ENCODE assay signal across 8 cellular contexts in the genomic region with DNA sequence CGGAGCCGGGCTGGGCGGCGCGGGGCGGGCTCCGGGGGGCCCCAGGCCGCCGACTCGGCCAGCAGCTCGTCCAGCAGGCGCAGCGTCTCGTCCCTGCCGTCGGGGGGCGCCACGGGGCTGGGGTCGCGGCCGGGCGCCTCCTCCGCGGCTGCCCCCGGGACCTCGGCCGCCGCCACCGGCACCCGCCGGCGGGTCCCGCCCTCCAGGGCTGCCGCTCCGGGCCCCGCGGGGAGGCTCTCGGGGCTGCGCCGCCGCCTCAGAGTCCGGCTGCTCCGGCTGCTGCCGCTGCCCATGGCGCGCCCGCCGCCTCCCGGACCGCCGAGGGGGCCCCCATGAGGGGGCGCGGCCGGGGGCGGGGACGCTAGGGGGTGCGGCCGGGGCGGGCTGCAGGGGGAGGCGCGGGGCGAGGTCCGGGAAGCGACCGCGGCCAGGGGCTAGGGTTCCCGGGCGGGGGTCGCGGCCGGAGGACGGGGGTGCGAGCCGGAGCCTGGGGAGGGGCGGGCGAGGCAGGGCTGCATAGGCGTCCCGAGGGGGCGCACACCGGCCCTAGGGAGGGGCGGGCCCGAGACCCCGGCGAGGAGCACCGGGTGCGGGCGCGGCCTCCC. TPM values are rescaled to one million over a fixed set of nuclear protein-coding genes. Genes with fewer than 3 reads are reported as not detected.
A peak's percentile ranks its signal among the peaks of the same experiment; 100 is the strongest.
DNase-seq lines count a peak whose midpoint lies in the region; ATAC-seq and TF ChIP-seq lines count a peak whose summit lies in the region.

A gene with protein sequence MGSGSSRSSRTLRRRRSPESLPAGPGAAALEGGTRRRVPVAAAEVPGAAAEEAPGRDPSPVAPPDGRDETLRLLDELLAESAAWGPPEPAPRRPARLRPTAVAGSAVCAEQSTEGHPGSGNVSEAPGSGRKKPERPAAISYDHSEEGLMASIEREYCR (minus strand): TSS at position 481 of the 605 bp plus-strand sequence. CDS start 188 bp downstream, at position 293.

- H3K9me3 ChIP-seq in OCI-LY1 (ENCODE audit: low read length) (no peaks in the 10 kb centered on the region), vagina (no peaks in the 10 kb centered on the region)

- H3K79me2 ChIP-seq in OCI-LY1 (ENCODE audit: insufficient read depth, low read length) = no peaks in the 10 kb centered on the region

- no peaks in the 10 kb centered on the region for H3K9me3 Mint-ChIP-seq in mesothelial cell of epicardium

- peaks cover 15% of the 10 kb centered on the region for H3K4me1 Mint-ChIP-seq in mesothelial cell of epicardium

- no peak within 1 kb of the TSS for H2AFZ ChIP-seq in OCI-LY1 (ENCODE audit: low read length)

- in situ Hi-C loops in G401 (cut with HindIII; ENCODE audit: low sequenced_read_pairs) = no loop called here

- H3K36me3 ChIP-seq in OCI-LY1 (ENCODE audit: insufficient read depth, low read length) = no peaks in the 10 kb centered on the region
- H3K36me3 ChIP-seq in vagina = no peaks in the 10 kb centered on the region

- ATAC-seq in GM21528 (IDR thresholded peaks at IDR 0.05; ENCODE audit: low FRiP score, unreplicated experiment) (peak; percentile 33), GM18519 (IDR thresholded peaks at IDR 0.05; ENCODE audit: low FRiP score, unreplicated experiment) (no peak)

- H3K4me1 ChIP-seq in OCI-LY1 (ENCODE audit: insufficient read depth, low read length, severe bottlenecking) (peaks cover 35% of the 10 kb centered on the region), vagina (peaks cover 9% of the 10 kb centered on the region)

- H3K4me2 ChIP-seq in OCI-LY1 (ENCODE audit: low read length) = peak within 1 kb of the TSS; percentile 40

- H3K4me3 Mint-ChIP-seq in mesothelial cell of epicardium = peak within 1 kb of the TSS; percentile 79

- H3K9me2 ChIP-seq in OCI-LY1 (ENCODE audit: low read depth, low read length) = no peaks in the 10 kb centered on the region

- peaks cover 88% of the 10 kb centered on the region for H3K27me3 Mint-ChIP-seq in mesothelial cell of epicardium (ENCODE audit: low read depth)

- H3F3A ChIP-seq in OCI-LY1 (ENCODE audit: insufficient read depth, low read length) = no peaks in the 10 kb centered on the region

- DNase-seq in G401 (ENCODE audit: low spot score) (no peak), dermis blood vessel endothelial cell (peak; percentile 19), mesothelial cell of epicardium (ENCODE audit: low spot score in 2 of 2, unreplicated experiment in 2 of 2) (no peak), vagina (ENCODE audit: extremely low spot score in 2 of 2) (no peak), cortex of kidney (lab: John Stamatoyannopoulos, UW) (no peak)

- H3K36me3 Mint-ChIP-seq in mesothelial cell of epicardium = no peaks in the 10 kb centered on the region

- H3K27ac ChIP-seq in OCI-LY1 (ENCODE audit: low read depth, low read length, poor library complexity, severe bottlenecking) (no peak within 1 kb of the TSS), vagina (peak within 1 kb of the TSS; percentile 92)

- H3K27me3 ChIP-seq in OCI-LY1 (ENCODE audit: insufficient read depth, low read length) = peaks cover 13% of the 10 kb centered on the region
- H3K27me3 ChIP-seq in vagina = no peaks in the 10 kb centered on the region

- no peaks in the 10 kb centered on the region for H4K20me1 ChIP-seq in OCI-LY1 (ENCODE audit: insufficient read depth, low read length)

- H3K9ac ChIP-seq in OCI-LY1 (ENCODE audit: low read length) = no peak within 1 kb of the TSS

- no peak for TF ChIP-seq POLR2A in vagina (IDR thresholded peaks at IDR 0.05)

- intact Hi-C loops in vagina (cut with DNase I) = no loop called here

- H3K4me3 ChIP-seq in OCI-LY1 (ENCODE audit: low read depth, low read length, poor library complexity, severe bottlenecking) (peak within 1 kb of the TSS; percentile 33), vagina (peak within 1 kb of the TSS; percentile 57 to 93)

- TF ChIP-seq CTCF in OCI-LY1 (IDR thresholded peaks at IDR 0.05; ENCODE audit: low read length) (no peak), mesothelial cell of epicardium (IDR thresholded peaks at IDR 0.05; ENCODE audit: unreplicated experiment) (no peak), vagina (IDR thresholded peaks at IDR 0.05) (no peak)

- H3K27ac Mint-ChIP-seq in mesothelial cell of epicardium = peak within 1 kb of the TSS; percentile 77

RNA-seq across cellular contexts. Expression of the gene that starts here (rescaled TPM):
- 11.2 and 14.1 TPM in 2 replicates for total RNA-seq in G401 (2014; rRNA removed; shearing (Covaris generic))
- total RNA-seq in dermis blood vessel endothelial cell (0.74 and 1.2 TPM in 2 replicates), mesothelial cell of epicardium (1.3 to 1.4 TPM (median 1.3 TPM) in 3 replicates), vagina (13.5 TPM)
